1 cellular context compared by ENCODE assay signal in genomic region chr12:64752833-64753238, GRCh38.
TF ChIP-seq lines count a peak whose summit lies in the region.

No MANE protein-coding gene starts in this region.

TF ChIP-seq in HepG2, 621 proteins besides CTCF, POLR2A, EP300 and RAD21:
- TF ChIP-seq TBP (CRISPR knock-in tag; IDR thresholded peaks at IDR 0.05) (no peak), CREB1 (IDR thresholded peaks at IDR 0.05) (no peak), CREB1 (CRISPR knock-in tag; IDR thresholded peaks at IDR 0.05) (no peak), THAP7 (CRISPR knock-in tag; IDR thresholded peaks at IDR 0.05) (no peak), ZNF691 (CRISPR knock-in tag; IDR thresholded peaks at IDR 0.05; ENCODE audit: borderline replicate concordance, low read depth) (no peak), ZNF362 (CRISPR knock-in tag; IDR thresholded peaks at IDR 0.05; ENCODE audit: borderline replicate concordance) (no peak), LCORL (IDR thresholded peaks at IDR 0.05) (no peak), LCORL (CRISPR knock-in tag; IDR thresholded peaks at IDR 0.05) (no peak), SNAPC4 (CRISPR knock-in tag; IDR thresholded peaks at IDR 0.05) (no peak), KMT2A (CRISPR knock-in tag; IDR thresholded peaks at IDR 0.05) (no peak), SUZ12 (IDR thresholded peaks at IDR 0.05; ENCODE audit: low read depth, low read length) (no peak), ELF4 (CRISPR knock-in tag; IDR thresholded peaks at IDR 0.05; ENCODE audit: borderline replicate concordance) (no peak), ZNF496 (CRISPR knock-in tag; IDR thresholded peaks at IDR 0.05; ENCODE audit: insufficient replicate concordance) (no peak), ZZZ3 (CRISPR knock-in tag; IDR thresholded peaks at IDR 0.05; ENCODE audit: borderline replicate concordance) (no peak), NFYB (CRISPR knock-in tag; IDR thresholded peaks at IDR 0.05) (no peak), ARNT2 (CRISPR knock-in tag; IDR thresholded peaks at IDR 0.05; ENCODE audit: low read depth) (no peak), NR2F1 (CRISPR knock-in tag; IDR thresholded peaks at IDR 0.05) (no peak), CENPX (CRISPR knock-in tag; IDR thresholded peaks at IDR 0.05) (no peak)
